ENCODE assay signal across 1 cellular context in the genomic region with DNA sequence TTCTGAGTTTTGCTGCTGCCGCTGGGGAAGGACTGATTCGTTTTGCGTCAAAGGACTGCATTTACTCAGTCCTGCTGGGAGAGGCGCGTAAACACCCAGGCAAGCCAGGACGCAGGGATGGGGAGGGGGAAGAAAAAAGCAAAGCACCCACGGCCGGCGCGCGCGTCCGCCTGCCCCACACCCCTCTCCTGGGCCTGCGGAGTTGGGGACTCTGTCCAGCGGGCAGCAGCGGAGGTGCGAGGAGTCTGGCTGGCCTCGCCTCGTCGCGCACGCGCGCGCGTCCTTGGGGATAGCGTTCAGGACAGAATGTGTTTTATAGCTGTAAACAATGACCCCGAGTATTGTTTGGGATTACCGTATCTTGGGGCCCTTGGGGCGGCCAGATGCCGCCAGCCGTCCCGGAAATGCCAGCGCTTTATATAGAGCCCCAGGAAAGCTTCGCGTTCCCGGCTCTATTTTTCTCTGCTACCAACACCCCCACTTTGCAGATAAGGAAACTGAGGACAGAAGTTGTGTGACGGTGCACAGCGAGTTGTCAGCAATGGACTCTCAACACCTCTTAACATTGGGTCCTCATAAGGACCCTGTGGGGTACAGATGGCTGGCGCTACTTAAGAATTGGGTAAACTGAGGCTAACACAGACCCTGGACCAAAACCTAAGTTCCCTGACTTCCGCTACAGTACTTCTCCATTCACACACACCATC.
TF ChIP-seq lines count a peak whose summit lies in the region.

No MANE protein-coding gene starts in this region.

TF ChIP-seq in H1, 55 proteins besides CTCF, POLR2A, EP300 and RAD21:
- TF ChIP-seq HDAC2 (IDR thresholded peaks at IDR 0.05; ENCODE audit: borderline replicate concordance in 1 of 2, low read depth in 2 of 2, low read length in 2 of 2), result peak in 1 of 2 experiments; percentile 92; a peak in 2 of 4 replicates
- no peak; the same call in none of the 2 replicates for TF ChIP-seq TAF1 (IDR thresholded peaks at IDR 0.05; ENCODE audit: low read depth, low read length)
- no peak for TF ChIP-seq SP2 (IDR thresholded peaks at IDR 0.05; ENCODE audit: low read length)
- TF ChIP-seq CBX5 (IDR thresholded peaks at IDR 0.05; ENCODE audit: low read depth, low read length), result no peak
- peak; percentile 97 for TF ChIP-seq KDM1A (IDR thresholded peaks at IDR 0.05; ENCODE audit: borderline replicate concordance, low read length)
- no peak for TF ChIP-seq JUN (IDR thresholded peaks at IDR 0.05; ENCODE audit: low read depth, low read length)
- TF ChIP-seq GTF2F1 (IDR thresholded peaks at IDR 0.05; ENCODE audit: borderline replicate concordance, low read depth, low read length), result no peak
- TF ChIP-seq SUZ12 (IDR thresholded peaks at IDR 0.05; ENCODE audit: low read length), result no peak; the same call in 1 of the 2 replicates
- TF ChIP-seq, protein P1, sequence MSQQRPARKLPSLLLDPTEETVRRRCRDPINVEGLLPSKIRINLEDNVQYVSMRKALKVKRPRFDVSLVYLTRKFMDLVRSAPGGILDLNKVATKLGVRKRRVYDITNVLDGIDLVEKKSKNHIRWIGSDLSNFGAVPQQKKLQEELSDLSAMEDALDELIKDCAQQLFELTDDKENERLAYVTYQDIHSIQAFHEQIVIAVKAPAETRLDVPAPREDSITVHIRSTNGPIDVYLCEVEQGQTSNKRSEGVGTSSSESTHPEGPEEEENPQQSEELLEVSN (IDR thresholded peaks at IDR 0.05), result peak; percentile 25; the same call in 1 of the 2 replicates
- no peak for TF ChIP-seq CREB1 (IDR thresholded peaks at IDR 0.05)
- peak; percentile 14 for TF ChIP-seq KDM4A (IDR thresholded peaks at IDR 0.05; ENCODE audit: low read depth, low read length, severe bottlenecking)
- TF ChIP-seq, protein P2, sequence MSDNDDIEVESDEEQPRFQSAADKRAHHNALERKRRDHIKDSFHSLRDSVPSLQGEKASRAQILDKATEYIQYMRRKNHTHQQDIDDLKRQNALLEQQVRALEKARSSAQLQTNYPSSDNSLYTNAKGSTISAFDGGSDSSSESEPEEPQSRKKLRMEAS (IDR thresholded peaks at IDR 0.05), result peak; percentile 35
- 0 out of 2 replicates have a peak, but pooled peaks have one; percentile 14 for TF ChIP-seq NRF1 (IDR thresholded peaks at IDR 0.05; ENCODE audit: low read depth, low read length)
- TF ChIP-seq ASH2L (IDR thresholded peaks at IDR 0.05; ENCODE audit: low read length), result peak; percentile 13
- no peak for TF ChIP-seq BCL11A (IDR thresholded peaks at IDR 0.05; ENCODE audit: low read depth in 2 of 2, low read length in 2 of 2)
- no peak for TF ChIP-seq KDM5A (IDR thresholded peaks at IDR 0.05; ENCODE audit: low read length)
- no peak for TF ChIP-seq SIN3A (conservative IDR thresholded peaks at IDR 0.05 in 1 of 2, IDR thresholded peaks at IDR 0.05 in 1 of 2; ENCODE audit: low read depth in 1 of 2, low read length in 2 of 2)
